In the genomic region with DNA sequence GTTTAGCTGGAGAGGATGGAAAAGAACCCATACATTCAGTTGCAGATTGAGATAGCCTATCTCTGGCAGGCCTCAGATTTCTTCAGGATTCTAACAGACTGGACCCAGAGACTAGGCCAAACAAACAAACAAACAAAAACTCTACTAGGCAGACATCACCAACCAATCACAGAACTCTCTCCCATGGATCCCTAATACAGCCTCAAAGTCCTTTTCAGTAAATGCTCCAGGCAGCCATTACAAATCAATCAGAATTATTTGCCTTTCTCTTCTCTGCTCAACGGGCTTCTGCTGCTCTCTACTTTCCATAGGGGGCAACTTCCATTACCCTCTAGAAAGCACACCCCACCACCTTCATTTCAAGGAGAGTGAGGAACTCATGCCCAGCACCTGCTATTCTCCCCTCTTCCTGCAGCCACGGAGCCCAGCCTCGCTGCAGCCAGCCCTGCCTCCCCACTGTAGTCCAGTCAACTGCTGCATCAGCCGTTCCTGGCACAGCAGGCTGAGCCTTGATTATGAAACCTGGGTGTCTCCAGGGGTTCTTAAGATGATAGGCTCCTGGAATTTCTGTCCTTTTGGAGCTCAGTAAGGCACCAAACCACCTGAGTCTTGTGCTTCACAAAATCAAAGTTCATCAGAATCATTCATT, we compare ENCODE assay signal across 17 cellular contexts. TPM values are rescaled to one million over a fixed set of nuclear protein-coding genes. Genes with fewer than 3 reads are reported as not detected.
DNase-seq lines count a peak whose midpoint lies in the region; TF ChIP-seq lines count a peak whose summit lies in the region.
"Had no signal": no experiment of that assay in that cellular context is flagged by ENCODE, and none has a peak within 500 bp of the region (broad histone marks: within the 10 kb centered on the region; RNA-seq: fewer than 3 reads in every experiment).

No MANE protein-coding gene starts in this region.

- no peak overlapping the region for H3K4me3 ChIP-seq in left ventricle myocardium inferior
- H3K4me3 ChIP-seq: BLaER1 treated with 17β-estradiol and CSF1 and Interleukin-3, amounts not matched to agents 10 nM and 100 nM; HAP-1 had no signal

- intact Hi-C loops in cardiac septum (cut with DNase I), result no loop called here
- intact Hi-C loops in left ventricle myocardium inferior (cut with micrococcal nuclease), result no loop called here
- intact Hi-C loops in posterior vena cava (cut with DNase I), result no loop called here

- H3K4me1 ChIP-seq in left ventricle myocardium inferior, result peaks cover 25% of the 10 kb centered on the region
- H3K4me1 ChIP-seq: HAP-1 had no signal

- no peaks in the 10 kb centered on the region for H3K9me3 ChIP-seq in left ventricle myocardium inferior (replicated peaks)
- H3K9me3 ChIP-seq: BLaER1 treated with 17β-estradiol and CSF1 and Interleukin-3, amounts not matched to agents 10 nM and 100 nM; HAP-1 had no signal

- in situ Hi-C loops in GM13976 (cut with MboI; ENCODE audit: low sequenced_read_pairs, unreplicated experiment), result no loop called here

- no peak overlapping the region for H3K27ac ChIP-seq in left ventricle myocardium inferior (replicated peaks)
- H3K27ac ChIP-seq: BLaER1 treated with 17β-estradiol and CSF1 and Interleukin-3, amounts not matched to agents 10 nM and 100 nM had no signal

- no peaks in the 10 kb centered on the region for H3K27me3 ChIP-seq in left ventricle myocardium inferior (ENCODE audit: low read depth)
- H3K27me3 ChIP-seq: BLaER1 treated with 17β-estradiol and CSF1 and Interleukin-3, amounts not matched to agents 10 nM and 100 nM had no signal

- H3K36me3 ChIP-seq in left ventricle myocardium inferior, result no peaks in the 10 kb centered on the region
- H3K36me3 ChIP-seq: BLaER1 treated with 17β-estradiol and CSF1 and Interleukin-3, amounts not matched to agents 10 nM and 100 nM; HAP-1 had no signal

- no peak for TF ChIP-seq CTCF in left ventricle myocardium inferior (IDR thresholded peaks at IDR 0.05; ENCODE audit: borderline replicate concordance)
- TF ChIP-seq CTCF in GM13976 (IDR thresholded peaks at IDR 0.05; ENCODE audit: borderline replicate concordance, control extremely low read depth, extremely low read depth, insufficient read depth, missing control alignments), result no peak

- DNase-seq in cardiac septum (ENCODE audit: low spot score) (peak; percentile 31), left ventricle myocardium inferior (no peak), mesenteric fat pad (ENCODE audit: low spot score) (peak; percentile 71), posterior vena cava (ENCODE audit: low spot score) (peak; percentile 82), GM13976 (ENCODE audit: low spot score) (no peak), NCI-H146 treated with DMSO at 0.1 percent for 48 hours (lab: John Stamatoyannopoulos, UW; ENCODE audit: unreplicated experiment) (no peak)
- DNase-seq in stimulated activated CD4-positive, alpha-beta T cell treated with anti-CD3 and anti-CD28 coated beads, Interleukin-4, amount 100 ng/mL, for 24 hours, result no peak
- DNase-seq: ACHN; CD4-positive, CD25-positive, alpha-beta regulatory T cell; DMS53; GF-D8; HFFc6 had no signal

RNA-seq across cellular contexts. Expression of a gene that starts 19.0 kb away (rescaled TPM):
- total RNA-seq in cardiac septum (not detected), left ventricle myocardium inferior (not detected), mesenteric fat pad (not detected), posterior vena cava (not detected)
- total RNA-seq: A172, H1, HepG2, HFFc6 had no signal

RNA-seq across cellular contexts. Expression of a gene that starts 28.9 kb away (rescaled TPM):
- total RNA-seq in cardiac septum (0.32 TPM), left ventricle myocardium inferior (0.30 TPM), mesenteric fat pad (not detected), posterior vena cava (not detected)
- total RNA-seq: A172; CD4-positive, CD25-positive, alpha-beta regulatory T cell; HepG2; HFFc6 had no signal

RNA-seq across cellular contexts. Expression of a gene that starts 46.8 kb away (rescaled TPM):
- total RNA-seq in cardiac septum, result 17.0 TPM
- 12.9 TPM for total RNA-seq in left ventricle myocardium inferior
- total RNA-seq in mesenteric fat pad, result 2.3 TPM
- total RNA-seq in posterior vena cava, result 1 to 10 TPM; 3.5 to 9.8 TPM
- total RNA-seq: CD4-positive, CD25-positive, alpha-beta regulatory T cell had no signal

Comparison
In these comparisons a context has a peak if more than half of its experiments do, and no peak if none do; other contexts are left out.
1. DNase-seq: peak in cardiac septum (single experiment), mesenteric fat pad (single experiment) and posterior vena cava (single experiment); none in left ventricle myocardium inferior (single experiment), GM13976 (single experiment), stimulated activated CD4-positive, alpha-beta T cell treated with anti-CD3 and anti-CD28 coated beads, Interleukin-4, amount 100 ng/mL, for 24 hours (single experiment) and NCI-H146 treated with DMSO at 0.1 percent for 48 hours (single experiment).